ENCODE assay signal across 8 cellular contexts in genomic region chr2:224909885-224910517, GRCh38.
DNase-seq lines count a peak whose midpoint lies in the region; ATAC-seq, FAIRE-seq and TF ChIP-seq lines count a peak whose summit lies in the region.

No MANE protein-coding gene starts in this region.

- peaks cover 5% of the 10 kb centered on the region for H3K36me3 ChIP-seq in CD4-positive, alpha-beta memory T cell (ENCODE audit: insufficient read depth, low read length)
- H3K36me3 ChIP-seq in GM12878 (ENCODE audit: control insufficient read depth in 2 of 2, insufficient read depth in 2 of 2, low read length in 1 of 2) (peaks cover 0 to 9% of the 10 kb centered on the region in 2 experiments), kidney epithelial cell (ENCODE audit: control insufficient read depth, insufficient read depth, low read length) (no peaks in the 10 kb centered on the region)

- no peak overlapping the region for H3K4me2 ChIP-seq in GM12878 (ENCODE audit: control insufficient read depth, insufficient read depth)

- POLR2A ChIA-PET in CD4-positive, alpha-beta memory T cell (lab: Charles Lee; ENCODE audit: partially characterized antibody) = interaction anchor here (1.3 kb wide), 1 partner anchor 34 kb away, joined by 3 read pairs; no protein-coding TSS in a partner anchor
- POLR2A ChIA-PET in GM12878 (lab: Charles Lee) = interaction anchor here (1.0 kb wide), 1 partner anchor 27 kb away, joined by 3 read pairs; no protein-coding TSS in a partner anchor

- H3K36me3 Mint-ChIP-seq in CD4-positive, alpha-beta memory T cell = peaks cover 42 to 43% of the 10 kb centered on the region in 2 donors

- TF ChIP-seq POLR2A in GM12878 (IDR thresholded peaks at IDR 0.05; ENCODE audit: low read depth, low read length) = no peak

- intact Hi-C loops in CD4-positive, alpha-beta memory T cell (cut with micrococcal nuclease) = no loop called here
- intact Hi-C loops in GM12878 (cut with micrococcal nuclease; ENCODE audit: unreplicated experiment) = no loop called here

- no peak overlapping the region for H3K27ac ChIP-seq in CD4-positive, alpha-beta memory T cell (ENCODE audit: low read depth, low read length)
- no peak overlapping the region for H3K27ac ChIP-seq in GM12878 (ENCODE audit: control insufficient read depth, insufficient read depth)

- peak in 3 of 5 donors; percentile 43 to 60 (median 46) for DNase-seq in CD4-positive, alpha-beta memory T cell
- DNase-seq in NCI-H2081 (lab: John Stamatoyannopoulos, UW) (peak; percentile 53 to 82), GM12878 (ENCODE audit: low read depth, low spot score) (no peak), kidney epithelial cell (ENCODE audit: low read depth) (peak; percentile 87), NCI-H2171 treated with DMSO at 0.1 percent for 48 hours (lab: John Stamatoyannopoulos, UW) (no peak), KG1 (lab: John Stamatoyannopoulos, UW) (no peak)
- DNase-seq in stimulated activated naive CD8-positive, alpha-beta T cell treated with anti-CD3 and anti-CD28 coated beads, Interleukin-15, amount 100 ng/mL, for 72 hours = peak in 1 of 2 donors; percentile 73

- RAD21 ChIA-PET in GM12878 (lab: Charles Lee; ENCODE audit: unreplicated experiment) = interaction anchor here (1.0 to 1.6 kb wide), 4 partner anchors 12 to 27 kb away, joined by 4 to 5 read pairs (median 4); no protein-coding TSS in a partner anchor

- peak overlapping the region in 3 of 8 donors; percentile 4 to 65 (median 35) for H3K4me3 Mint-ChIP-seq in CD4-positive, alpha-beta memory T cell
- peak overlapping the region; percentile 2 to 60 for H3K4me3 Mint-ChIP-seq in stimulated activated naive CD8-positive, alpha-beta T cell treated with anti-CD3 and anti-CD28 coated beads, Interleukin-15, amount 100 ng/mL, for 72 hours

- FAIRE-seq in GM12878 (lab: Jason Lieb, UNC) = peak; percentile 61

- no peaks in the 10 kb centered on the region; the same call in 1 of the 2 replicates for H4K20me1 ChIP-seq in GM12878 (ENCODE audit: control insufficient read depth, insufficient read depth)

- H3K4me1 ChIP-seq in CD4-positive, alpha-beta memory T cell (ENCODE audit: insufficient read depth, low read length) = peaks cover 25% of the 10 kb centered on the region
- H3K4me1 ChIP-seq in GM12878 (ENCODE audit: control insufficient read depth, insufficient read depth, low read length) = peaks cover 3% of the 10 kb centered on the region; the same call in 1 of the 2 replicates

- in situ Hi-C loops in GM12878 (cut with MboI) = no loop called here

- H3K27ac Mint-ChIP-seq in CD4-positive, alpha-beta memory T cell = peak overlapping the region; percentile 37 to 78 (median 73)
- peak overlapping the region; percentile 67 to 96 for H3K27ac Mint-ChIP-seq in stimulated activated naive CD8-positive, alpha-beta T cell treated with anti-CD3 and anti-CD28 coated beads, Interleukin-15, amount 100 ng/mL, for 72 hours

- CTCF ChIA-PET in CD4-positive, alpha-beta memory T cell (lab: Charles Lee; ENCODE audit: partially characterized antibody) = interaction anchor here (1.4 to 3.4 kb wide), 2 partner anchors 9 to 92 kb away, joined by 4 to 11 read pairs; no protein-coding TSS in a partner anchor
- CTCF ChIA-PET in GM12878 (lab: Yijun Ruan, JAX) = interaction anchor here (0.7 to 1.7 kb wide), 5 partner anchors 10 to 18 kb away, joined by 3 to 9 read pairs (median 3); no protein-coding TSS in a partner anchor

- SMC1A ChIA-PET in GM12878 (lab: Charles Lee; ENCODE audit: uncharacterized antibody, unreplicated experiment) = interaction anchor here (1.0 to 4.4 kb wide), 11 partner anchors 10 to 94 kb away, joined by 3 to 27 read pairs (median 3); no protein-coding TSS in a partner anchor

- H3K79me2 ChIP-seq in GM12878 (ENCODE audit: control insufficient read depth, insufficient read depth, low read length) = peaks cover 30% of the 10 kb centered on the region

- BruUV-seq in GM12878 (replicated peaks; lab: Mats Ljungman, UMichigan) = no TSS peak

- H3K9me3 Mint-ChIP-seq in CD4-positive, alpha-beta memory T cell = no peaks in the 10 kb centered on the region
- H3K9me3 Mint-ChIP-seq in stimulated activated naive CD8-positive, alpha-beta T cell treated with anti-CD3 and anti-CD28 coated beads, Interleukin-15, amount 100 ng/mL, for 72 hours = peaks cover 0 to 6% of the 10 kb centered on the region in 2 donors

- ATAC-seq in GM21737 (IDR thresholded peaks at IDR 0.05; ENCODE audit: unreplicated experiment) (peak; percentile 64), GM12878 (peak; percentile 96)
- peak; percentile 99 for ATAC-seq in stimulated activated naive CD8-positive, alpha-beta T cell treated with anti-CD3 and anti-CD28 coated beads, Interleukin-15, amount 100 ng/mL, for 72 hours

- no peaks in the 10 kb centered on the region for H3K27me3 ChIP-seq in CD4-positive, alpha-beta memory T cell (ENCODE audit: insufficient read depth, low read length)
- no peaks in the 10 kb centered on the region for H3K27me3 ChIP-seq in GM12878 (replicated peaks in 1 of 2; ENCODE audit: control insufficient read depth in 2 of 2, insufficient read depth in 2 of 2, low read length in 1 of 2)
- H3K27me3 ChIP-seq in kidney epithelial cell (ENCODE audit: control insufficient read depth, insufficient read depth, low read length) = no peaks in the 10 kb centered on the region

- H3K9me3 ChIP-seq in CD4-positive, alpha-beta memory T cell (ENCODE audit: control insufficient read depth in 1 of 2, low read length in 2 of 2) = no peaks in the 10 kb centered on the region
- no peaks in the 10 kb centered on the region; the same call in 2 of the 3 replicates for H3K9me3 ChIP-seq in GM12878 (replicated peaks; ENCODE audit: control insufficient read depth, insufficient read depth, low read length)

- H3K4me3 ChIP-seq in CD4-positive, alpha-beta memory T cell (ENCODE audit: low read length in 2 of 2) = no peak overlapping the region
- H3K4me3 ChIP-seq in GM12878 (no peak overlapping the region), kidney epithelial cell (ENCODE audit: low read depth, low read length) (no peak overlapping the region)

- H3K9ac ChIP-seq in GM12878 (ENCODE audit: control insufficient read depth, insufficient read depth, low read length) = no peak overlapping the region

- TF ChIP-seq CTCF in GM12878 (IDR thresholded peaks at IDR 0.05 in 2 of 3, conservative IDR thresholded peaks at IDR 0.05 in 1 of 3; ENCODE audit: control insufficient read depth in 2 of 3, extremely low read depth in 1 of 3, insufficient read depth in 1 of 3, low read depth in 3 of 3, low read length in 3 of 3) = no peak
- TF ChIP-seq CTCF in kidney epithelial cell (IDR thresholded peaks at IDR 0.05; ENCODE audit: insufficient read depth, low read length, poor library complexity, severe bottlenecking) = no peak

- H3K4me1 Mint-ChIP-seq in CD4-positive, alpha-beta memory T cell = peaks cover 38 to 56% (median 48%) of the 10 kb centered on the region in 4 donors
- peaks cover 64% of the 10 kb centered on the region for H3K4me1 Mint-ChIP-seq in stimulated activated naive CD8-positive, alpha-beta T cell treated with anti-CD3 and anti-CD28 coated beads, Interleukin-15, amount 100 ng/mL, for 72 hours

- H3K27me3 Mint-ChIP-seq in CD4-positive, alpha-beta memory T cell = no peaks in the 10 kb centered on the region
- H3K27me3 Mint-ChIP-seq in stimulated activated naive CD8-positive, alpha-beta T cell treated with anti-CD3 and anti-CD28 coated beads, Interleukin-15, amount 100 ng/mL, for 72 hours = no peaks in the 10 kb centered on the region

- 69% methylated on average over 5 of the region's 5 CpGs for WGBS in GM12878 (ENCODE audit: insufficient coverage, insufficient replicate concordance, low lambda C conversion rate, missing lambda C conversion rate)

- no peak overlapping the region for H2AFZ ChIP-seq in GM12878 (ENCODE audit: control insufficient read depth, low read depth, low read length)

- no peak for TF ChIP-seq RAD21 in GM12878 (IDR thresholded peaks at IDR 0.05; ENCODE audit: insufficient read depth, low read depth, low read length)

- no peak for TF ChIP-seq EP300 in GM12878 (IDR thresholded peaks at IDR 0.05; ENCODE audit: borderline replicate concordance in 1 of 2, control insufficient read depth in 1 of 2, low read depth in 2 of 2, low read length in 2 of 2)

TF ChIP-seq in GM12878, 131 proteins besides CTCF, POLR2A, EP300 and RAD21 (continues in another document):
- no peak for TF ChIP-seq CHD1 (IDR thresholded peaks at IDR 0.05; ENCODE audit: low read depth, low read length)
- no peak for TF ChIP-seq KLF5 (IDR thresholded peaks at IDR 0.05; ENCODE audit: partially characterized antibody)
- peak; percentile 57 for TF ChIP-seq ATF7 (IDR thresholded peaks at IDR 0.05; ENCODE audit: low read depth)
- no peak for TF ChIP-seq POU2F2 (IDR thresholded peaks at IDR 0.05; ENCODE audit: borderline replicate concordance, low read depth, low read length)
- no peak for TF ChIP-seq PKNOX1 (IDR thresholded peaks at IDR 0.05)
- no peak for TF ChIP-seq TARDBP (IDR thresholded peaks at IDR 0.05; ENCODE audit: borderline replicate concordance)
- no peak for TF ChIP-seq FOS (IDR thresholded peaks at IDR 0.05; ENCODE audit: borderline replicate concordance, extremely low read depth, insufficient read length)

Comparison
In these comparisons a context has a peak if more than half of its experiments do, and no peak if none do; other contexts are left out.
1. DNase-seq: peak in CD4-positive, alpha-beta memory T cell (3 of 5), NCI-H2081 (2 of 2) and kidney epithelial cell (single experiment); none in GM12878 (single experiment), NCI-H2171 treated with DMSO at 0.1 percent for 48 hours (single experiment) and KG1 (single experiment).
2. Peak in every context shown above with its lines, with median percentiles within 50 percentile points of each other: ATAC-seq.